25 cellular contexts compared by ENCODE assay signal in the genomic region with DNA sequence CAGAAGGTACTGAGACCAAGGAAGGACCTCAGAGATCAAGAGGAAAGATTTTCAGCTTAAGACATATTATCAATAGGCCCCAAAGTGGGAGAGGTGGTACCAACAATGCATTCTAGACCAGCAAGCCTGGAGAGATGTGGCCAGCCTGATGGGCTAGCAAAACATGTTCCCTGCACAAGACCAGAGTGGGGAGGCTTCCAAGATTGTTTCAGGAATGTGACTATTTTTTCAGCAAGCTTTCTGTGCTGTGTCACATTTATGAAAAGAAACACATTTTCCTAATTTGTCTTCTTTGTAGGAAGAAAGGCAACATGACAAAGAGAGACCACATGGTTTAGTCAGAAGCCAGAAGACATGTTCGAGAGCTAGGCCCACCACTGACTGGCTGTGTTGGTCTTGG.
A peak's percentile ranks its signal among the peaks of the same experiment; 100 is the strongest.
DNase-seq lines count a peak whose midpoint lies in the region; ATAC-seq and TF ChIP-seq lines count a peak whose summit lies in the region.
"Had no signal": no experiment of that assay in that cellular context is flagged by ENCODE, and none has a peak within 500 bp of the region (broad histone marks: within the 10 kb centered on the region; RNA-seq: fewer than 3 reads in every experiment).

No MANE protein-coding gene starts in this region.

- no peak overlapping the region for H3K14ac ChIP-seq in mesenchymal stem cell (ENCODE audit: low read length in 2 of 2)

- whole genome bisulfite sequencing in esophagus muscularis mucosa = 70% methylated on average over 1 of the region's 1 CpG
- 92% methylated on average over 1 of the region's 1 CpG for WGBS in mesenchymal stem cell

- DNase-seq in AG08395 (ENCODE audit: low spot score) (peak; percentile 68), Karpas-422 (no peak), esophagus muscularis mucosa (ENCODE audit: extremely low spot score) (peak; percentile 50), mesenchymal stem cell (no peak), CD1c-positive myeloid dendritic cell (ENCODE audit: extremely low spot score) (no peak)
- DNase-seq in stimulated activated CD4-positive, alpha-beta T cell treated with anti-CD3 and anti-CD28 coated beads, Interleukin-15, amount 100 ng/mL, for 24 hours = no peak
- DNase-seq: ACHN, GDM1, H9, HFFc6, IMR-90, MV-4-11, NCI-H1105 treated with DMSO at 0.1 percent for 48 hours, NCI-H2081, NCI-H2171, NCI-H345, NCI-H524, NCI-H82, Peyer's patch, SJCRH30 had no signal

- no peak overlapping the region for H2AK5ac ChIP-seq in mesenchymal stem cell (ENCODE audit: low read length, severe bottlenecking)

- H2BK12ac ChIP-seq in mesenchymal stem cell (ENCODE audit: low read length in 2 of 2) = no peak overlapping the region

- no peak for TF ChIP-seq EP300 in esophagus muscularis mucosa (IDR thresholded peaks at IDR 0.05)

- no peaks in the 10 kb centered on the region for H3K9me2 ChIP-seq in Karpas-422 (replicated peaks; ENCODE audit: insufficient read depth, low read length)

- H3K79me1 ChIP-seq in mesenchymal stem cell (replicated peaks; ENCODE audit: low read length, poor library complexity, severe bottlenecking) = no peaks in the 10 kb centered on the region

- H3K4ac ChIP-seq in mesenchymal stem cell (ENCODE audit: low read depth in 1 of 2, low read length in 2 of 2) = no peak overlapping the region

- H2BK5ac ChIP-seq in mesenchymal stem cell (ENCODE audit: low read depth, low read length, poor library complexity, severe bottlenecking) = no peak overlapping the region

- H3K18ac ChIP-seq in mesenchymal stem cell (ENCODE audit: low read depth in 1 of 2, low read length in 2 of 2) = no peak overlapping the region

- intact Hi-C loops in esophagus muscularis mucosa (cut with DNase I) = no loop called here

- no peaks in the 10 kb centered on the region for H4K20me1 ChIP-seq in Karpas-422 (ENCODE audit: insufficient read depth, low read depth, low read length)

- H3K23ac ChIP-seq in mesenchymal stem cell (ENCODE audit: low read length in 2 of 2) = no peak overlapping the region

- no peaks in the 10 kb centered on the region for H3K9me3 ChIP-seq in Karpas-422 (ENCODE audit: low read length)
- H3K9me3 ChIP-seq in esophagus muscularis mucosa = no peaks in the 10 kb centered on the region
- no peaks in the 10 kb centered on the region for H3K9me3 ChIP-seq in mesenchymal stem cell (ENCODE audit: control insufficient read depth, low read length)
- H3K9me3 ChIP-seq: Peyer's patch, SJCRH30 had no signal

- H2AFZ ChIP-seq in Karpas-422 (ENCODE audit: low read length) (0 out of 2 replicates have a peak overlapping the region, but pooled peaks have one; percentile 45), mesenchymal stem cell (ENCODE audit: low read depth, low read length) (no peak overlapping the region)

- no peak overlapping the region for H3K4me2 ChIP-seq in Karpas-422 (ENCODE audit: low read depth, low read length, poor library complexity, severe bottlenecking)
- no peak overlapping the region for H3K4me2 ChIP-seq in mesenchymal stem cell (ENCODE audit: low read length, poor library complexity, severe bottlenecking)
- H3K4me2 ChIP-seq: KMS-11 had no signal

- no peak overlapping the region for H2BK120ac ChIP-seq in mesenchymal stem cell (ENCODE audit: low read depth, low read length)

- H3K9ac ChIP-seq in Karpas-422 (ENCODE audit: low read length) (no peak overlapping the region), mesenchymal stem cell (ENCODE audit: low read length) (no peak overlapping the region)
- H3K9ac ChIP-seq: KMS-11 had no signal

- TF ChIP-seq POLR2A in esophagus muscularis mucosa (IDR thresholded peaks at IDR 0.05; ENCODE audit: low read depth) = no peak

- H4K91ac ChIP-seq in mesenchymal stem cell (ENCODE audit: low read length) = no peak overlapping the region

- ATAC-seq in GM18517 (IDR thresholded peaks at IDR 0.05; ENCODE audit: unreplicated experiment) = no peak
- no peak for ATAC-seq in HG03196 (IDR thresholded peaks at IDR 0.05; ENCODE audit: unreplicated experiment)

- H3K4me1 ChIP-seq in Karpas-422 (ENCODE audit: low read length) (peaks cover 49% of the 10 kb centered on the region), esophagus muscularis mucosa (peaks cover 0 to 10% (median 0%) of the 10 kb centered on the region in 4 donors), mesenchymal stem cell (ENCODE audit: control insufficient read depth, insufficient read depth, low read depth, low read length) (no peaks in the 10 kb centered on the region)
- H3K4me1 ChIP-seq: Peyer's patch, SJCRH30 had no signal

- H3K79me2 ChIP-seq in Karpas-422 (ENCODE audit: low read length) = no peaks in the 10 kb centered on the region

- H3K27me3 ChIP-seq in Karpas-422 (ENCODE audit: low read length) (no peaks in the 10 kb centered on the region), esophagus muscularis mucosa (no peaks in the 10 kb centered on the region), mesenchymal stem cell (ENCODE audit: control insufficient read depth in 1 of 2, insufficient read depth in 1 of 2, low read length in 2 of 2) (no peaks in the 10 kb centered on the region)
- H3K27me3 ChIP-seq: Peyer's patch, SJCRH30 had no signal

- no peak overlapping the region for H3K4me3 ChIP-seq in Karpas-422 (ENCODE audit: low read length)
- no peak overlapping the region for H3K4me3 ChIP-seq in esophagus muscularis mucosa
- H3K4me3 ChIP-seq in mesenchymal stem cell (ENCODE audit: insufficient read depth in 1 of 2, low read depth in 1 of 2, low read length in 2 of 2) = no peak overlapping the region
- H3K4me3 ChIP-seq: Peyer's patch, SJCRH30 had no signal

- H4K8ac ChIP-seq in mesenchymal stem cell (ENCODE audit: low read length) = peak overlapping the region; percentile 47

- H3K36me3 ChIP-seq in Karpas-422 (ENCODE audit: insufficient read depth, low read length) (no peaks in the 10 kb centered on the region), esophagus muscularis mucosa (no peaks in the 10 kb centered on the region), mesenchymal stem cell (ENCODE audit: control insufficient read depth in 1 of 2, insufficient read depth in 2 of 2, low read depth in 1 of 2, low read length in 2 of 2) (no peaks in the 10 kb centered on the region)
- H3K36me3 ChIP-seq: Peyer's patch, SJCRH30 had no signal

- TF ChIP-seq CTCF in esophagus muscularis mucosa (IDR thresholded peaks at IDR 0.05) = no peak

- H3K27ac ChIP-seq in Karpas-422 (ENCODE audit: low read length) (no peak overlapping the region), esophagus muscularis mucosa (replicated peaks in 1 of 4) (no peak overlapping the region), mesenchymal stem cell (ENCODE audit: low read length, poor library complexity, severe bottlenecking) (no peak overlapping the region)
- H3K27ac ChIP-seq: 22Rv1, C4-2B, KMS-11, Peyer's patch, SJCRH30 had no signal

- H2BK15ac ChIP-seq in mesenchymal stem cell (ENCODE audit: low read depth, poor library complexity, severe bottlenecking) = no peak overlapping the region

Comparison
In these comparisons a context has a peak if more than half of its experiments do, and no peak if none do; other contexts are left out.
1. DNase-seq: peak in AG08395 (single experiment) and esophagus muscularis mucosa (single experiment); none in Karpas-422 (single experiment), mesenchymal stem cell (single experiment), CD1c-positive myeloid dendritic cell (single experiment) and stimulated activated CD4-positive, alpha-beta T cell treated with anti-CD3 and anti-CD28 coated beads, Interleukin-15, amount 100 ng/mL, for 24 hours (single experiment).